ENCODE assay signal across 27 cellular contexts in the genomic region with DNA sequence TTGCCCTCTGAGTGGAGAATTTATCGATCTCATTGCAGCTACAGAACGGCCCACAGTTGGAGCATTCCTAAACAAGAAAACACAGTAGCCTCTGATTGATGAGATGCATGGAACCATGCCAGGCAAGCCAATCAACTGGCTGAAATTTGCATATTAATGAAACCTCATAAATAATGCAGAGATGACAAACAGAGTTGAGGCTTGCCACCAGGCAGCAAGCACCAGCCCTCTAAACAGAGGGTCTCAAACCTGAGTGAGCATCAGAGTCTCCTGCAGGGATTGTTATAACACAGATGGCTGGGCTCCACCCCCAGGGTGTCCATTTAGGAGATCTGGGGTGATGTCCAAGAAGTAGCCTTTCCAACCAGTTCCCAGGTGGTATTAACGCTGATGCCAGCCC.
"Had no signal": no experiment of that assay in that cellular context is flagged by ENCODE, and none has a peak within 500 bp of the region (broad histone marks: within the 10 kb centered on the region; RNA-seq: fewer than 3 reads in every experiment).

No MANE protein-coding gene starts in this region.

- DNase-seq: activated CD4-positive, alpha-beta T cell treated with anti-CD3 and anti-CD28 coated beads for 4 hours; activated CD4-positive, alpha-beta T cell treated with anti-CD3 and anti-CD28 coated beads, Interleukin-2, amount 50 U/mL, for 48 hours; activated CD4-positive, CD25-positive, alpha-beta regulatory T cell; activated CD8-positive, alpha-beta memory T cell treated with anti-CD3 and anti-CD28 coated beads, Interleukin-2, amount 50 U/mL, for 48 hours; activated naive CD4-positive, alpha-beta T cell; activated T-cell treated with anti-CD3 and anti-CD28 coated beads, Interleukin-2, amount 50 U/mL, for 4 hours; central memory CD4-positive, alpha-beta T cell; colonic mucosa; kidney; lower lobe of right lung; mesendoderm; naive B cell; stimulated activated CD4-positive, alpha-beta T cell treated with anti-CD3 and anti-CD28 coated beads, Interleukin-15, amount 100 ng/mL, for 24 hours; stomach had no signal

- H3K4me3 ChIP-seq: adrenal gland, ascending aorta, colonic mucosa, dorsolateral prefrontal cortex, gastroesophageal sphincter, lower lobe of right lung, sigmoid colon, smooth muscle cell, stomach, transverse colon, uterus had no signal

- H3K27me3 ChIP-seq: adrenal gland, ascending aorta, colonic mucosa, dorsolateral prefrontal cortex, gastroesophageal sphincter, sigmoid colon, stomach, transverse colon, uterus had no signal

- H3K27ac Mint-ChIP-seq: activated naive CD8-positive, alpha-beta T cell; activated T-helper 2 cell treated with anti-CD3 and anti-CD28 coated beads, Interferon-gamma antibody, Interleukin-2, Interleukin-4, amounts not matched to agents 10 μg/mL and 5 μg/mL and 100 μg/mL, durations not matched to agents 14 hours and 24 hours and 36 hours; naive B cell; stimulated activated memory B cell treated with anti-CD40 and anti-IgM and Interleukin-4, amounts not matched to agents 10 μg/mL and 1 μg/mL and 100 μg/mL, for 72 hours had no signal

- H3K9ac ChIP-seq: parathyroid adenoma had no signal

- H3K4me1 Mint-ChIP-seq: naive B cell; stimulated activated memory B cell treated with anti-CD40 and anti-IgM and Interleukin-4, amounts not matched to agents 10 μg/mL and 1 μg/mL and 100 μg/mL, for 72 hours had no signal

- H3K4me3 Mint-ChIP-seq: activated naive CD8-positive, alpha-beta T cell; activated T-cell treated with anti-CD3 and anti-CD28 coated beads, Interleukin-2, amount 50 U/mL, for 4 hours; naive B cell; stimulated activated memory B cell treated with anti-CD40 and anti-IgM and Interleukin-4, amounts not matched to agents 10 μg/mL and 1 μg/mL and 100 μg/mL, for 72 hours had no signal

- H3K27ac ChIP-seq: adrenal gland, ascending aorta, colonic mucosa, gastroesophageal sphincter, lower lobe of right lung, parathyroid adenoma, sigmoid colon, transverse colon, uterus had no signal

- H3K9me3 ChIP-seq: adrenal gland, ascending aorta, colonic mucosa, lower lobe of right lung, sigmoid colon, transverse colon, uterus had no signal

- H3K36me3 Mint-ChIP-seq: activated naive CD8-positive, alpha-beta T cell; stimulated activated memory B cell treated with anti-CD40 and anti-IgM and Interleukin-4, amounts not matched to agents 10 μg/mL and 1 μg/mL and 100 μg/mL, for 72 hours had no signal

- H3K36me3 ChIP-seq: adrenal gland, ascending aorta, colonic mucosa, gastroesophageal sphincter, lower lobe of right lung, sigmoid colon, stomach, transverse colon, uterus had no signal

- H3K9me3 Mint-ChIP-seq: activated T-helper 2 cell treated with anti-CD3 and anti-CD28 coated beads, Interferon-gamma antibody, Interleukin-2, Interleukin-4, amounts not matched to agents 10 μg/mL and 5 μg/mL and 100 μg/mL, durations not matched to agents 14 hours and 24 hours and 36 hours had no signal

- ATAC-seq: activated T-cell treated with anti-CD3 and anti-CD28 coated beads, Interleukin-2, amount 50 U/mL, for 4 hours; left lobe of liver; lower lobe of right lung; stimulated activated memory B cell treated with anti-CD40 and anti-IgM and Interleukin-4, amounts not matched to agents 10 μg/mL and 1 μg/mL and 100 μg/mL, for 72 hours had no signal

- H2AFZ ChIP-seq: parathyroid adenoma had no signal

- H3K4me2 ChIP-seq: smooth muscle cell had no signal

- H3K4me1 ChIP-seq: adrenal gland, colonic mucosa, lower lobe of right lung, parathyroid adenoma, transverse colon, uterus had no signal

- H3K79me2 ChIP-seq: parathyroid adenoma had no signal
